20 cellular contexts compared by ENCODE assay signal in genomic region chr20:56004611-56005388, GRCh38. TPM values are rescaled to one million over a fixed set of nuclear protein-coding genes. Genes with fewer than 3 reads are reported as not detected.
"Had no signal": no experiment of that assay in that cellular context is flagged by ENCODE, and none has a peak within 500 bp of the region (broad histone marks: within the 10 kb centered on the region; RNA-seq: fewer than 3 reads in every experiment).

No MANE protein-coding gene starts in this region.

- H3K4me3 ChIP-seq: right lobe of liver, upper lobe of left lung had no signal

- DNase-seq: activated CD4-positive, alpha-beta T cell treated with anti-CD3 and anti-CD28 coated beads, Interleukin-2, amount 50 U/mL, for 1 hour; activated effector memory CD4-positive, alpha-beta T cell treated with Interleukin-2 at 50 U/mL for 16 hours; activated T-cell treated with anti-CD3 and anti-CD28 coated beads, Interleukin-2, amount 50 U/mL, for 1 hour; amniotic stem cell; kidney; left ventricle myocardium superior; stimulated activated CD4-positive, alpha-beta T cell treated with anti-CD3 and anti-CD28 coated beads, Interleukin-2, amount 100 ng/mL, for 24 hours; stimulated activated naive B cell treated with anti-CD40 and anti-IgM and Interleukin-4, amounts not matched to agents 10 μg/mL and 1 μg/mL and 100 μg/mL, for 72 hours; SW 1271 had no signal

- H3K36me3 ChIP-seq: neutrophil, right lobe of liver, upper lobe of left lung had no signal

- H3K4me1 Mint-ChIP-seq: activated naive CD4-positive, alpha-beta T cell treated with anti-CD3 and anti-CD28 coated beads, Interleukin-2, amount 50 U/mL, for 24 hours; brain; mesothelial cell of epicardium; stimulated activated naive B cell treated with anti-CD40 and anti-IgM and Interleukin-4, amounts not matched to agents 10 μg/mL and 1 μg/mL and 100 μg/mL, for 72 hours had no signal

- H3K27ac ChIP-seq: neutrophil, right lobe of liver, upper lobe of left lung had no signal

- H3K36me3 Mint-ChIP-seq: brain had no signal

- H3K4me3 Mint-ChIP-seq: activated naive CD4-positive, alpha-beta T cell treated with anti-CD3 and anti-CD28 coated beads, Interleukin-2, amount 50 U/mL, for 24 hours; dendritic cell treated with granulocyte-macrophage colony-stimulating factor and Interleukin-4, amounts not matched to agents 40 ng/mL and 50 ng/mL, for 4 days; mesothelial cell of epicardium; stimulated activated naive B cell treated with anti-CD40 and anti-IgM and Interleukin-4, amounts not matched to agents 10 μg/mL and 1 μg/mL and 100 μg/mL, for 72 hours; T-helper 2 cell treated with Interferon-gamma antibody and Interleukin-4, amounts not matched to agents 5 μg/mL and 100 μg/mL, for 36 hours had no signal

- H3K27ac Mint-ChIP-seq: activated naive CD4-positive, alpha-beta T cell treated with anti-CD3 and anti-CD28 coated beads, Interleukin-2, amount 50 U/mL, for 24 hours; brain; dendritic cell treated with granulocyte-macrophage colony-stimulating factor and Interleukin-4, amounts not matched to agents 40 ng/mL and 50 ng/mL, for 4 days; mesothelial cell of epicardium; stimulated activated naive B cell treated with anti-CD40 and anti-IgM and Interleukin-4, amounts not matched to agents 10 μg/mL and 1 μg/mL and 100 μg/mL, for 72 hours; T-helper 2 cell treated with Interferon-gamma antibody and Interleukin-4, amounts not matched to agents 5 μg/mL and 100 μg/mL, for 36 hours had no signal

- H3K9me3 ChIP-seq: neutrophil, right lobe of liver, upper lobe of left lung had no signal

- ATAC-seq: left ventricle myocardium superior; stimulated activated naive B cell treated with anti-CD40 and anti-IgM and Interleukin-4, amounts not matched to agents 10 μg/mL and 1 μg/mL and 100 μg/mL, for 72 hours had no signal

RNA-seq across cellular contexts. Expression of gene CBLN4, which starts 0.5 kb away (rescaled TPM):
- total RNA-seq: activated CD8-positive, alpha-beta memory T cell treated with anti-CD3 and anti-CD28 coated beads for 36 hours; glomerular endothelial cell; left ventricle myocardium superior; mesothelial cell of epicardium; myocyte had no signal
